ENCODE assay signal across 8 cellular contexts in the genomic region with DNA sequence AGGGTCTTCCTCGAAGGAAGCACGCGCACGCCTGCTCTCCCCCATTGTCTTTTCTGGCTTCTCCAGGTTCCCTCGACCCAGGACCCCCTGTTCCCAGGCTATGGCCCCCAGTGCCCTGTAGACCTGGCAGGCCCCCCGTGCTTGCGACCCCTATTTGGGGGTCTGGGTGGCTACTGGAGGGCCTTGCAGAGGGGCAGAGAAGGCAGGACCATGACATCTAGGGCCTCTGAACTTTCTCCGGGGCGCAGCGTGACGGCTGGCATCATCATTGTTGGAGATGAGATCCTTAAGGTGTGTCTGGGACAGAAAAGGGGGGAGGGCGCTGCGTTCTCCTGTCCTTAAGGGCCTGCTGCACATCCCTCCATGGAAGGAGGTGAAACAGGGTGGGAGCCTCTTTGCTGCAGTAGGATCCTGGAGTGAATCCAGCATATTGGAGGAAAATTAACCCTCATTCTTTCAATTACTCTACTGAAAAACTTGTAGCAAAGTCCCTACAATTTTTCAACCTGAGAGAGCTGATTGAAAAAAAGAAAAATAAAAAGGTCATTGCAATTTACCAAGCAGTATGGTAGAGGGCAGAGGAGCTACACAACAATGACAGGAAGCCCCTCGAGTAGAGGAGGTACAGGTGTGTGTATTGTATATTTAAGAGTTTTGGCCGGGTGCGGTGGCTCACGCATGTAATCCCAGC. TPM values are rescaled to one million over a fixed set of nuclear protein-coding genes. Genes with fewer than 3 reads are reported as not detected.
DNase-seq lines count a peak whose midpoint lies in the region; ATAC-seq and TF ChIP-seq lines count a peak whose summit lies in the region.

No MANE protein-coding gene starts in this region.

- TF ChIP-seq CTCF in BE2C (IDR thresholded peaks at IDR 0.05; ENCODE audit: low read depth, low read length) (no peak), nephron progenitor cell (IDR thresholded peaks at IDR 0.05) (no peak)

- H3K36me3 Mint-ChIP-seq in nephron progenitor cell (ENCODE audit: low read depth): peaks cover 44% of the 10 kb centered on the region

- peak overlapping the region; percentile 91 for H3K27ac Mint-ChIP-seq in nephron progenitor cell

- no peak for ATAC-seq in GM21447 (IDR thresholded peaks at IDR 0.05; ENCODE audit: unreplicated experiment)
- no peak for ATAC-seq in HG03159 (IDR thresholded peaks at IDR 0.05; ENCODE audit: unreplicated experiment)

- peaks cover 12% of the 10 kb centered on the region for H3K4me1 Mint-ChIP-seq in nephron progenitor cell

- H3K27me3 Mint-ChIP-seq in nephron progenitor cell (ENCODE audit: low read depth, poor library complexity): no peaks in the 10 kb centered on the region

- H3K4me3 Mint-ChIP-seq in nephron progenitor cell: no peak overlapping the region

- no peak overlapping the region for H3K27ac ChIP-seq in duodenal mucosa (ENCODE audit: low read depth, low read length)

- H3K4me1 ChIP-seq in BE2C (peaks cover 11% of the 10 kb centered on the region), duodenal mucosa (ENCODE audit: control insufficient read depth in 1 of 2, insufficient read depth in 2 of 2, low read length in 2 of 2) (peaks cover 19 to 27% of the 10 kb centered on the region in 2 donors)

- H3K27me3 ChIP-seq in BE2C (no peaks in the 10 kb centered on the region), duodenal mucosa (ENCODE audit: control insufficient read depth in 1 of 2, insufficient read depth in 2 of 2, low read length in 2 of 2) (no peaks in the 10 kb centered on the region)

- DNase-seq in BE2C: no peak
- no peak for DNase-seq in Jurkat, Clone E6-1 (ENCODE audit: low read depth, low spot score)
- DNase-seq in nephron progenitor cell: no peak
- DNase-seq in NCI-H187 treated with DMSO at 0.1 percent for 48 hours (lab: John Stamatoyannopoulos, UW): no peak
- DNase-seq in EL: no peak

- H3K9me3 Mint-ChIP-seq in nephron progenitor cell: no peaks in the 10 kb centered on the region

- H3K4me3 ChIP-seq in BE2C (ENCODE audit: low read depth, low read length) (peak overlapping the region; percentile 74), duodenal mucosa (ENCODE audit: low read depth in 1 of 2, low read length in 2 of 2) (peak overlapping the region; percentile 96 to 98)
- H3K4me3 ChIP-seq in Jurkat, Clone E6-1 (ENCODE audit: low read length): peak overlapping the region; percentile 68

- H3K9ac ChIP-seq in duodenal mucosa (ENCODE audit: low read depth in 1 of 2, low read length in 2 of 2): peak overlapping the region; percentile 78 to 93

- H3K9me3 ChIP-seq in BE2C (no peaks in the 10 kb centered on the region), duodenal mucosa (ENCODE audit: control insufficient read depth in 1 of 2, low read length in 2 of 2) (no peaks in the 10 kb centered on the region)

- peaks cover 44% of the 10 kb centered on the region for H3K36me3 ChIP-seq in BE2C
- H3K36me3 ChIP-seq in duodenal mucosa (ENCODE audit: control insufficient read depth in 1 of 2, insufficient read depth in 2 of 2, low read length in 2 of 2): peaks cover 8 to 23% of the 10 kb centered on the region in 2 donors

RNA-seq across cellular contexts. Expression of a gene that starts 0.8 kb away (rescaled TPM):
- polyA plus RNA-seq in BE2C (2012; ENCODE audit: insufficient read depth, insufficient read length, low read depth): 183 TPM
- polyA plus RNA-seq in Jurkat, Clone E6-1 (2012; ENCODE audit: insufficient read depth, insufficient read length): 80.9 TPM

RNA-seq across cellular contexts. Expression of a gene that starts 9.4 kb away (rescaled TPM):
- 129 TPM for polyA plus RNA-seq in BE2C (2012; ENCODE audit: insufficient read depth, insufficient read length, low read depth)
- polyA plus RNA-seq in Jurkat, Clone E6-1 (2012; ENCODE audit: insufficient read depth, insufficient read length): 355 TPM

RNA-seq across cellular contexts. Expression of a gene that starts 9.5 kb away (rescaled TPM):
- polyA plus RNA-seq in BE2C (2012; ENCODE audit: insufficient read depth, insufficient read length, low read depth): not detected
- not detected for polyA plus RNA-seq in Jurkat, Clone E6-1 (2012; ENCODE audit: insufficient read depth, insufficient read length)

RNA-seq across cellular contexts. Expression of a gene that starts 13.4 kb away (rescaled TPM):
- 263 TPM for polyA plus RNA-seq in BE2C (2012; ENCODE audit: insufficient read depth, insufficient read length, low read depth)
- polyA plus RNA-seq in Jurkat, Clone E6-1 (2012; ENCODE audit: insufficient read depth, insufficient read length): 40.0 TPM

RNA-seq across cellular contexts. Expression of a gene that starts 18.7 kb away (rescaled TPM):
- 62.8 TPM for polyA plus RNA-seq in BE2C (2012; ENCODE audit: insufficient read depth, insufficient read length, low read depth)
- 3.9 TPM for polyA plus RNA-seq in Jurkat, Clone E6-1 (2012; ENCODE audit: insufficient read depth, insufficient read length)
